In genomic region chr7:33986456-33986855, GRCh38 we compare ENCODE assay signal across 24 cellular contexts.
DNase-seq lines count a peak whose midpoint lies in the region; ATAC-seq and TF ChIP-seq lines count a peak whose summit lies in the region.
"Had no signal": no experiment of that assay in that cellular context is flagged by ENCODE, and none has a peak within 500 bp of the region (broad histone marks: within the 10 kb centered on the region; RNA-seq: fewer than 3 reads in every experiment).

No MANE protein-coding gene starts in this region.

- BruUV-seq in mammary epithelial cell (replicated peaks; lab: Mats Ljungman, UMichigan), result no TSS peak

- no peaks in the 10 kb centered on the region for H4K20me1 ChIP-seq in mammary epithelial cell (ENCODE audit: insufficient read depth, low read length)

- peak overlapping the region; percentile 67 to 76 for H3K27ac ChIP-seq in breast epithelium
- H3K27ac ChIP-seq in mammary epithelial cell (ENCODE audit: insufficient read depth, low read depth, low read length), result no peak overlapping the region
- peak overlapping the region; percentile 14 to 33 for H3K27ac ChIP-seq in left lung
- H3K27ac ChIP-seq: foreskin keratinocyte, heart right ventricle, left ventricle myocardium inferior had no signal

- H3K9me3 ChIP-seq in breast epithelium (no peaks in the 10 kb centered on the region), mammary epithelial cell (replicated peaks; ENCODE audit: insufficient read depth, low read length) (no peaks in the 10 kb centered on the region), left lung (no peaks in the 10 kb centered on the region)
- H3K9me3 ChIP-seq: BE2C, heart right ventricle, left ventricle myocardium inferior, pancreas, tibial nerve had no signal

- H3K4me3 ChIP-seq in breast epithelium (no peak overlapping the region), mammary epithelial cell (replicated peaks in 1 of 3; ENCODE audit: insufficient read depth in 1 of 3, low read depth in 2 of 3, low read length in 3 of 3) (no peak overlapping the region), left lung (no peak overlapping the region)
- H3K4me3 ChIP-seq: heart right ventricle, left ventricle myocardium inferior, pancreas, tibial nerve had no signal

- H3K36me3 ChIP-seq in breast epithelium (no peaks in the 10 kb centered on the region), mammary epithelial cell (ENCODE audit: insufficient read depth, low read length) (no peaks in the 10 kb centered on the region), left lung (no peaks in the 10 kb centered on the region)
- H3K36me3 ChIP-seq: BE2C, heart right ventricle, left ventricle myocardium inferior, pancreas, tibial nerve had no signal

- dilution Hi-C loops in mammary epithelial cell (cut with HindIII; ENCODE audit: low sequenced_read_pairs), result no loop called here

- no peak for DNase-seq in breast epithelium (ENCODE audit: low spot score in 2 of 2)
- DNase-seq in mammary epithelial cell, result no peak
- peak; percentile 35 for DNase-seq in amniotic epithelial cell (ENCODE audit: low read depth)
- no peak for DNase-seq in left lung
- DNase-seq in NCI-H2107 (lab: John Stamatoyannopoulos, UW), result no peak
- DNase-seq in ureter (ENCODE audit: low spot score), result no peak
- DNase-seq in NCI-H2029 treated with DMSO at 0.1 percent for 48 hours (lab: John Stamatoyannopoulos, UW), result no peak
- DNase-seq: 8988T; activated naive CD4-positive, alpha-beta T cell treated with anti-CD3 and anti-CD28 coated beads, Interleukin-2, amount 50 U/mL, for 16 hours; aorta; BE2C; heart right ventricle; KG1; left ventricle myocardium inferior; midbrain; NCI-H526; pancreas; right cardiac atrium; stimulated activated naive CD8-positive, alpha-beta T cell treated with anti-CD3 and anti-CD28 coated beads, Interleukin-15, Interleukin-2, amounts not matched to agents 100 U/mL and 50 U/mL, for 24 hours; T-helper 9 cell had no signal

- no peak for TF ChIP-seq POLR2A in breast epithelium (IDR thresholded peaks at IDR 0.05)

- no peak overlapping the region for H2AFZ ChIP-seq in mammary epithelial cell (ENCODE audit: low read depth, low read length)

- H3K4me1 ChIP-seq in breast epithelium (no peaks in the 10 kb centered on the region), mammary epithelial cell (ENCODE audit: insufficient read depth, low read length) (peaks cover 35% of the 10 kb centered on the region), left lung (peaks cover 0 to 6% of the 10 kb centered on the region in 2 donors)
- H3K4me1 ChIP-seq: BE2C, left ventricle myocardium inferior, pancreas had no signal

- no peak for TF ChIP-seq CTCF in breast epithelium (IDR thresholded peaks at IDR 0.05)
- no peak for TF ChIP-seq CTCF in mammary epithelial cell (conservative IDR thresholded peaks at IDR 0.05 in 1 of 2, IDR thresholded peaks at IDR 0.05 in 1 of 2; ENCODE audit: extremely low read depth in 1 of 2, insufficient read depth in 1 of 2, low read depth in 1 of 2, low read length in 2 of 2)
- TF ChIP-seq CTCF in left lung (IDR thresholded peaks at IDR 0.05), result no peak

- no peak overlapping the region for H3K4me2 ChIP-seq in mammary epithelial cell (ENCODE audit: insufficient read depth, low read depth, low read length)

- H3K9ac ChIP-seq in mammary epithelial cell (ENCODE audit: insufficient read depth, low read length), result no peak overlapping the region

- CTCF ChIA-PET in mammary epithelial cell (lab: Charles Lee; ENCODE audit: low non-redundant PET), result no interaction called here

- ATAC-seq in left lung (no peak), GM21529 (IDR thresholded peaks at IDR 0.05; ENCODE audit: unreplicated experiment) (no peak)
- ATAC-seq: stimulated activated naive CD8-positive, alpha-beta T cell treated with anti-CD3 and anti-CD28 coated beads, Interleukin-15, Interleukin-2, amounts not matched to agents 100 U/mL and 50 U/mL, for 24 hours; WTC11 had no signal

- in situ Hi-C loops in mammary epithelial cell (cut with MboI; ENCODE audit: low sequenced_read_pairs in 2 of 2), result loop anchor here (10.0 kb wide), 1 partner anchor 98 kb away; no protein-coding TSS in a partner anchor

- no peaks in the 10 kb centered on the region for H3K79me2 ChIP-seq in mammary epithelial cell (ENCODE audit: insufficient read depth, low read length)

- 97% methylated on average over 2 of the region's 2 CpGs for WGBS in mammary epithelial cell (ENCODE audit: low coverage, missing lambda C conversion rate)

- no peaks in the 10 kb centered on the region for H3K27me3 ChIP-seq in breast epithelium
- H3K27me3 ChIP-seq in mammary epithelial cell (ENCODE audit: insufficient read depth, low read length), result no peaks in the 10 kb centered on the region
- no peaks in the 10 kb centered on the region for H3K27me3 ChIP-seq in left lung
- H3K27me3 ChIP-seq: BE2C, foreskin keratinocyte, heart right ventricle, pancreas, tibial nerve had no signal

- intact Hi-C loops in breast epithelium (cut with DNase I; ENCODE audit: low total_unique reads) (no loop called here), mammary epithelial cell (cut with micrococcal nuclease) (loop anchor here (2.0 kb wide), 1 partner anchor 74 kb away; no protein-coding TSS in a partner anchor), left lung (cut with DNase I) (no loop called here)
